12 cellular contexts compared by ENCODE assay signal in the genomic region with DNA sequence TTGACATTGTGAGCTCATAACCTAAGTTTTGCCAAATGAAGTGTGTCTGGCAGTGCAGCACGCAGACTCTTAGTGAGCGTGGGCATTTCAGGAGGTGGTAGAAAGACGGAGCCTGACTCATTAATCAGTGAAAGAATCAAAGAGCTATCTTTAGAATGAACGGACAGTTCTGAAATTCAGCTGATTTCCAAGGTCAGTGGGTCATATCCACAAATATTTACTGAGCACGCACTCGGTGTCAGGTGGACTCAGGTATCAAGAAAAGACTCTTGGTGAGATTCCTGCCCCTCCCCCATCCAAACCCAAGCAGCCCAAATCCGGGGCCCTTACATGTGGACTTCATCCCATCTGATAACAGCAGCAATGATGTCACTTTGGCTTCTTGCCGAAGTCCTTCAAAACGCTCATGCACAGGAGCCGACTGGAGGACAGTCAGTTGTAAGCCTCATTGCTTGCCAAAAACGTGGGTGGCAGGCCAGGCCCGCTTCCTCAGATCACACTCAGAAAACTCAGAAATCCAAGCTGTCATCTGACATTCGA.
DNase-seq lines count a peak whose midpoint lies in the region; TF ChIP-seq lines count a peak whose summit lies in the region.
"Had no signal": no experiment of that assay in that cellular context is flagged by ENCODE, and none has a peak within 500 bp of the region (broad histone marks: within the 10 kb centered on the region; RNA-seq: fewer than 3 reads in every experiment).

No MANE protein-coding gene starts in this region.

- no peak for TF ChIP-seq CTCF in AG04450 (IDR thresholded peaks at IDR 0.05; ENCODE audit: low read depth, low read length)
- TF ChIP-seq CTCF in astrocyte of the spinal cord (IDR thresholded peaks at IDR 0.05; ENCODE audit: low read depth, low read length), result no peak
- TF ChIP-seq CTCF in WERI-Rb-1 (IDR thresholded peaks at IDR 0.05; ENCODE audit: low read depth, low read length), result no peak

- H3K9me3 ChIP-seq in AG04450 (ENCODE audit: control insufficient read depth, insufficient read depth, low read length), result no peaks in the 10 kb centered on the region
- H3K9me3 ChIP-seq in WERI-Rb-1 (ENCODE audit: severe bottlenecking), result no peaks in the 10 kb centered on the region

- DNase-seq in AG04450 (ENCODE audit: low read depth, low spot score) (peak; percentile 39), KBM-7 (peak; percentile 29), astrocyte of the spinal cord (ENCODE audit: low read depth, low spot score) (peak; percentile 51), left kidney (ENCODE audit: low read depth, low spot score) (peak; percentile 45), WERI-Rb-1 (no peak), iPS-NIHi7 (ENCODE audit: extremely low spot score) (no peak), COLO668 (lab: John Stamatoyannopoulos, UW; ENCODE audit: unreplicated experiment) (no peak)
- no peak for DNase-seq in activated T-cell treated with anti-CD3 and anti-CD28 coated beads, Interleukin-2, amount 50 U/mL, for 1 hour
- DNase-seq: activated CD4-positive, alpha-beta T cell treated with anti-CD3 and anti-CD28 coated beads, Interleukin-2, amount 50 U/mL, for 48 hours; midbrain; NCI-H2171; stimulated activated naive CD4-positive, alpha-beta T cell had no signal

- POLR2A ChIA-PET in AG04450 (lab: Yijun Ruan, JAX), result no interaction called here

- no peaks in the 10 kb centered on the region for H3K27me3 ChIP-seq in AG04450 (ENCODE audit: control insufficient read depth, insufficient read depth, low read length)
- H3K27me3 ChIP-seq in WERI-Rb-1 (ENCODE audit: insufficient read depth, low read depth, severe bottlenecking), result no peaks in the 10 kb centered on the region

- CTCF ChIA-PET in AG04450 (lab: Charles Lee), result no interaction called here

- H3K27ac ChIP-seq in AG04450 (ENCODE audit: low read depth, low read length) (no peak overlapping the region), WERI-Rb-1 (no peak overlapping the region)

- H3K36me3 ChIP-seq in WERI-Rb-1, result no peaks in the 10 kb centered on the region

- H3K4me3 ChIP-seq in AG04450 (ENCODE audit: low read depth, low read length), result no peak overlapping the region; the same call in 1 of the 2 replicates
- H3K4me3 ChIP-seq in astrocyte of the spinal cord (ENCODE audit: low read depth, low read length), result no peak overlapping the region
- no peak overlapping the region for H3K4me3 ChIP-seq in WERI-Rb-1 (ENCODE audit: low read depth, low read length)

- in situ Hi-C loops in KBM-7 (cut with MboI; ENCODE audit: low pct_unique_long_range_greater_than_20kb, low sequenced_read_pairs) (no loop called here), astrocyte of the spinal cord (cut with HindIII; ENCODE audit: low sequenced_read_pairs) (no loop called here)

Comparison
In these comparisons a context has a peak if more than half of its experiments do, and no peak if none do; other contexts are left out.
1. DNase-seq: peak in AG04450 (single experiment), KBM-7 (single experiment), astrocyte of the spinal cord (single experiment) and left kidney (single experiment); none in WERI-Rb-1 (single experiment), activated T-cell treated with anti-CD3 and anti-CD28 coated beads, Interleukin-2, amount 50 U/mL, for 1 hour (single experiment), iPS-NIHi7 (single experiment) and COLO668 (single experiment).